Comparison of ENCODE assay signal across 10 cellular contexts in genomic region chr1:59393211-59394180, GRCh38.
DNase-seq lines count a peak whose midpoint lies in the region; ATAC-seq, FAIRE-seq and TF ChIP-seq lines count a peak whose summit lies in the region.
"Had no signal": no experiment of that assay in that cellular context is flagged by ENCODE, and none has a peak within 500 bp of the region (broad histone marks: within the 10 kb centered on the region; RNA-seq: fewer than 3 reads in every experiment).

No MANE protein-coding gene starts in this region.

- TF ChIP-seq CTCF in AG10803 (conservative IDR thresholded peaks at IDR 0.05; ENCODE audit: low read length) (no peak), endodermal cell (conservative IDR thresholded peaks at IDR 0.05) (no peak), mesothelial cell of epicardium (IDR thresholded peaks at IDR 0.05; ENCODE audit: unreplicated experiment) (no peak)

- H3K9ac ChIP-seq in endodermal cell (ENCODE audit: extremely low read depth, low read length, poor library complexity, severe bottlenecking) = no peak overlapping the region

- ATAC-seq in activated naive CD8-positive, alpha-beta T cell treated with anti-CD3 and anti-CD28 coated beads, Interleukin-2, amount 50 U/mL, for 24 hours = no peak
- ATAC-seq in GM18498 (IDR thresholded peaks at IDR 0.05; ENCODE audit: unreplicated experiment) = no peak

- no peaks in the 10 kb centered on the region for H3K9me3 ChIP-seq in endodermal cell (ENCODE audit: control insufficient read depth, low read length)
- no peaks in the 10 kb centered on the region for H3K9me3 ChIP-seq in small intestine (ENCODE audit: control insufficient read depth, low read depth)

- H3K4me3 Mint-ChIP-seq in endodermal cell (peak overlapping the region; percentile 12), mesothelial cell of epicardium (peak overlapping the region; percentile 14)
- H3K4me3 Mint-ChIP-seq in activated naive CD8-positive, alpha-beta T cell treated with anti-CD3 and anti-CD28 coated beads, Interleukin-2, amount 50 U/mL, for 24 hours = no peak overlapping the region

- H3K4me3 ChIP-seq in AG10803 (ENCODE audit: low read length) (peak overlapping the region; percentile 9; the same call in 1 of the 2 replicates), endodermal cell (ENCODE audit: low read length) (no peak overlapping the region), small intestine (ENCODE audit: low read depth in 1 of 2, low read length in 2 of 2) (no peak overlapping the region)

- H3K36me3 Mint-ChIP-seq in endodermal cell (ENCODE audit: low read depth) (no peaks in the 10 kb centered on the region), mesothelial cell of epicardium (no peaks in the 10 kb centered on the region)
- H3K36me3 Mint-ChIP-seq in activated naive CD8-positive, alpha-beta T cell treated with anti-CD3 and anti-CD28 coated beads, Interleukin-2, amount 50 U/mL, for 24 hours (ENCODE audit: low read depth) = no peaks in the 10 kb centered on the region

- H3K9me3 Mint-ChIP-seq in endodermal cell = no peaks in the 10 kb centered on the region
- H3K9me3 Mint-ChIP-seq in mesothelial cell of epicardium = no peaks in the 10 kb centered on the region
- H3K9me3 Mint-ChIP-seq in activated naive CD8-positive, alpha-beta T cell treated with anti-CD3 and anti-CD28 coated beads, Interleukin-2, amount 50 U/mL, for 24 hours = peaks cover 4% of the 10 kb centered on the region

- WGBS in endodermal cell (ENCODE audit: insufficient coverage in 1 of 2, insufficient read length in 1 of 2), 2 experiments = 56 to 70% methylated on average over 3 to 6 of the region's 7 CpGs
- WGBS in small intestine, 3 donors = 60 to 88% (median 84%) methylated on average over 7 of the region's 7 CpGs

- H3K4me1 Mint-ChIP-seq in endodermal cell (peaks cover 40% of the 10 kb centered on the region), mesothelial cell of epicardium (peaks cover 70% of the 10 kb centered on the region)
- H3K4me1 Mint-ChIP-seq in activated naive CD8-positive, alpha-beta T cell treated with anti-CD3 and anti-CD28 coated beads, Interleukin-2, amount 50 U/mL, for 24 hours = peaks cover 21% of the 10 kb centered on the region

- peak overlapping the region; percentile 76 for H3K27ac ChIP-seq in endodermal cell (ENCODE audit: low read depth, low read length)
- H3K27ac ChIP-seq in small intestine (ENCODE audit: low read depth in 1 of 2, low read length in 1 of 2) = peak overlapping the region in 1 of 2 donors; percentile 74
- H3K27ac ChIP-seq: VCaP had no signal

- H3K27me3 ChIP-seq in endodermal cell (ENCODE audit: control insufficient read depth, insufficient read depth, low read length, poor library complexity, severe bottlenecking) (no peaks in the 10 kb centered on the region), small intestine (ENCODE audit: control insufficient read depth in 2 of 2, insufficient read depth in 2 of 2, low read length in 2 of 2) (no peaks in the 10 kb centered on the region)

- H3K4me1 ChIP-seq in endodermal cell (ENCODE audit: control insufficient read depth, insufficient read depth, low read length) = peaks cover 10% of the 10 kb centered on the region
- H3K4me1 ChIP-seq in small intestine (ENCODE audit: control insufficient read depth in 2 of 2, insufficient read depth in 1 of 2, low read depth in 1 of 2, low read length in 1 of 2) = no peaks in the 10 kb centered on the region

- H3K27ac Mint-ChIP-seq in endodermal cell = peak overlapping the region; percentile 22
- H3K27ac Mint-ChIP-seq in mesothelial cell of epicardium = peak overlapping the region; percentile 94
- no peak overlapping the region for H3K27ac Mint-ChIP-seq in activated naive CD8-positive, alpha-beta T cell treated with anti-CD3 and anti-CD28 coated beads, Interleukin-2, amount 50 U/mL, for 24 hours

- no peaks in the 10 kb centered on the region for H3K27me3 Mint-ChIP-seq in endodermal cell (ENCODE audit: insufficient read depth)
- no peaks in the 10 kb centered on the region for H3K27me3 Mint-ChIP-seq in mesothelial cell of epicardium (ENCODE audit: low read depth)
- no peaks in the 10 kb centered on the region for H3K27me3 Mint-ChIP-seq in activated naive CD8-positive, alpha-beta T cell treated with anti-CD3 and anti-CD28 coated beads, Interleukin-2, amount 50 U/mL, for 24 hours

- no peak for FAIRE-seq in urothelium cell line (lab: Jason Lieb, UNC)
- FAIRE-seq in small intestine (lab: Jason Lieb, UNC) = no peak
- FAIRE-seq: G401.6 had no signal

- H3K36me3 ChIP-seq in endodermal cell (ENCODE audit: control insufficient read depth, insufficient read depth, low read length) (no peaks in the 10 kb centered on the region), small intestine (ENCODE audit: control insufficient read depth in 2 of 2, insufficient read depth in 2 of 2, low read length in 2 of 2) (no peaks in the 10 kb centered on the region)

- peak; percentile 87 for DNase-seq in AG10803 (ENCODE audit: low read depth)
- DNase-seq in NCI-H2227 (lab: John Stamatoyannopoulos, UW; ENCODE audit: unreplicated experiment) = peak; percentile 77
- no peak for DNase-seq in endodermal cell
- DNase-seq in mesothelial cell of epicardium (ENCODE audit: low spot score in 2 of 2, unreplicated experiment in 2 of 2) = no peak
- peak; percentile 55 for DNase-seq in urothelium cell line (ENCODE audit: low spot score)
- DNase-seq in small intestine = no peak
- DNase-seq in activated naive CD8-positive, alpha-beta T cell treated with anti-CD3 and anti-CD28 coated beads, Interleukin-2, amount 50 U/mL, for 24 hours = no peak

Comparison
In these comparisons a context has a peak if more than half of its experiments do, and no peak if none do; other contexts are left out.
1. DNase-seq: peak in AG10803 (single experiment), NCI-H2227 (single experiment) and urothelium cell line (single experiment); none in endodermal cell (single experiment), mesothelial cell of epicardium (0 of 2), small intestine (single experiment) and activated naive CD8-positive, alpha-beta T cell treated with anti-CD3 and anti-CD28 coated beads, Interleukin-2, amount 50 U/mL, for 24 hours (single experiment).